ENCODE assay signal across 28 cellular contexts in the genomic region with DNA sequence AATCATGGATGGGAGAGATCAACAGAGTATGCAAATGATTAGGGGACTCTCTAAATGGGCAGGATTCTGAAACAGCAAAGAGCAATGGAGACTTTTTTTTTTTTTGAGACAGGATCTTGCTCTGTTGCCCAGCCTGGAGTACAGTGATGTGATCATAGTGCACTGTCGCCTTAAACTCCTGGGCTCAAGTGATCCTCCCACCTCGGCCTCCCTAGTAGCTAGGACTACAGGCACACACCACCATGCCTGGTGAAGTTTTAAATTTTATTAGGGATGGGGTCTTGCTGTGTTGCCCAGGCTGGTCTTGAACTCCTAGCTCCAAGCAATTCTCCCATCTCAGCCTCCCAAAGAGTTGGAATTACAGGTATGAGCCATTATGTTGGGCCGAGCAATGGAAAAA.
"Had no signal": no experiment of that assay in that cellular context is flagged by ENCODE, and none has a peak within 500 bp of the region (broad histone marks: within the 10 kb centered on the region; RNA-seq: fewer than 3 reads in every experiment).

No MANE protein-coding gene starts in this region.

- H3K4me1 Mint-ChIP-seq: stimulated activated effector memory CD8-positive, alpha-beta T cell treated with anti-CD3 and anti-CD28 coated beads, Interleukin-12 subunit alpha, Interleukin-12 subunit beta, amount 100 ng/mL, for 72 hours; stimulated activated memory B cell treated with anti-CD40 and anti-IgM and Interleukin-4, amounts not matched to agents 10 μg/mL and 1 μg/mL and 100 μg/mL, for 72 hours; stimulated activated naive CD8-positive, alpha-beta T cell treated with anti-CD3 and anti-CD28 coated beads, Interleukin-15, amount 100 ng/mL, for 72 hours had no signal

- H3K4me1 ChIP-seq: stomach, suprapubic skin, testis, tibial nerve, transverse colon, upper lobe of left lung, upper lobe of right lung, uterus, vagina had no signal

- ATAC-seq: stimulated activated effector memory CD8-positive, alpha-beta T cell treated with anti-CD3 and anti-CD28 coated beads, Interleukin-12 subunit alpha, Interleukin-12 subunit beta, amount 100 ng/mL, for 72 hours; stimulated activated memory B cell treated with anti-CD40 and anti-IgM and Interleukin-4, amounts not matched to agents 10 μg/mL and 1 μg/mL and 100 μg/mL, for 72 hours; stimulated activated naive B cell treated with anti-CD40 and anti-IgM and Interleukin-4, amounts not matched to agents 10 μg/mL and 1 μg/mL and 100 μg/mL, for 72 hours; stimulated activated naive CD8-positive, alpha-beta T cell treated with anti-CD3 and anti-CD28 coated beads, Interleukin-15, amount 100 ng/mL, for 72 hours; stimulated activated naive CD8-positive, alpha-beta T cell treated with anti-CD3 and anti-CD28 coated beads, Interleukin-15, Interleukin-2, amounts not matched to agents 100 U/mL and 50 U/mL, for 24 hours; upper lobe of right lung had no signal

- H3K27ac Mint-ChIP-seq: stimulated activated effector memory CD8-positive, alpha-beta T cell treated with anti-CD3 and anti-CD28 coated beads, Interleukin-12 subunit alpha, Interleukin-12 subunit beta, amount 100 ng/mL, for 72 hours; stimulated activated memory B cell treated with anti-CD40 and anti-IgM and Interleukin-4, amounts not matched to agents 10 μg/mL and 1 μg/mL and 100 μg/mL, for 72 hours; stimulated activated naive B cell treated with anti-CD40 and anti-IgM and Interleukin-4, amounts not matched to agents 10 μg/mL and 1 μg/mL and 100 μg/mL, for 72 hours; stimulated activated naive CD8-positive, alpha-beta T cell treated with anti-CD3 and anti-CD28 coated beads, Interleukin-15, amount 100 ng/mL, for 72 hours; stimulated activated naive CD8-positive, alpha-beta T cell treated with anti-CD3 and anti-CD28 coated beads, Interleukin-15, Interleukin-2, amounts not matched to agents 100 ng/mL and 50 ng/mL, for 24 hours; type B pancreatic cell had no signal

- H3K36me3 Mint-ChIP-seq: stimulated activated effector memory CD8-positive, alpha-beta T cell treated with anti-CD3 and anti-CD28 coated beads, Interleukin-12 subunit alpha, Interleukin-12 subunit beta, amount 100 ng/mL, for 72 hours; stimulated activated memory B cell treated with anti-CD40 and anti-IgM and Interleukin-4, amounts not matched to agents 10 μg/mL and 1 μg/mL and 100 μg/mL, for 72 hours; stimulated activated naive B cell treated with anti-CD40 and anti-IgM and Interleukin-4, amounts not matched to agents 10 μg/mL and 1 μg/mL and 100 μg/mL, for 72 hours; type B pancreatic cell had no signal

- H3K4me3 ChIP-seq: stomach, suprapubic skin, testis, thoracic aorta, thyroid gland, tibial artery, tibial nerve, transverse colon, upper lobe of left lung, upper lobe of right lung, uterus, vagina had no signal

- H3K9me3 ChIP-seq: stomach, suprapubic skin, testis, thoracic aorta, thyroid gland, tibial artery, tibial nerve, transverse colon, upper lobe of left lung, upper lobe of right lung, uterus, vagina had no signal

- H3K36me3 ChIP-seq: stomach, suprapubic skin, thoracic aorta, thyroid gland, tibial artery, tibial nerve, transverse colon, upper lobe of left lung, upper lobe of right lung, uterus, vagina had no signal

- H3K9me3 Mint-ChIP-seq: stimulated activated memory B cell treated with anti-CD40 and anti-IgM and Interleukin-4, amounts not matched to agents 10 μg/mL and 1 μg/mL and 100 μg/mL, for 72 hours; stimulated activated naive B cell treated with anti-CD40 and anti-IgM and Interleukin-4, amounts not matched to agents 10 μg/mL and 1 μg/mL and 100 μg/mL, for 72 hours; stimulated activated naive CD8-positive, alpha-beta T cell treated with anti-CD3 and anti-CD28 coated beads, Interleukin-15, amount 100 ng/mL, for 72 hours; stimulated activated naive CD8-positive, alpha-beta T cell treated with anti-CD3 and anti-CD28 coated beads, Interleukin-15, Interleukin-2, amounts not matched to agents 100 ng/mL and 50 ng/mL, for 24 hours; type B pancreatic cell had no signal

- H3K27ac ChIP-seq: stomach, suprapubic skin, testis, thoracic aorta, thyroid gland, tibial artery, tibial nerve, transverse colon, upper lobe of left lung, upper lobe of right lung, uterus, vagina had no signal

- H3K27me3 Mint-ChIP-seq: stimulated activated memory B cell treated with anti-CD40 and anti-IgM and Interleukin-4, amounts not matched to agents 10 μg/mL and 1 μg/mL and 100 μg/mL, for 72 hours; stimulated activated naive B cell treated with anti-CD40 and anti-IgM and Interleukin-4, amounts not matched to agents 10 μg/mL and 1 μg/mL and 100 μg/mL, for 72 hours; stimulated activated naive CD8-positive, alpha-beta T cell treated with anti-CD3 and anti-CD28 coated beads, Interleukin-15, amount 100 ng/mL, for 72 hours; stimulated activated naive CD8-positive, alpha-beta T cell treated with anti-CD3 and anti-CD28 coated beads, Interleukin-15, Interleukin-2, amounts not matched to agents 100 ng/mL and 50 ng/mL, for 24 hours had no signal

- H3K4me3 Mint-ChIP-seq: stimulated activated effector memory CD8-positive, alpha-beta T cell treated with anti-CD3 and anti-CD28 coated beads, Interleukin-12 subunit alpha, Interleukin-12 subunit beta, amount 100 ng/mL, for 72 hours; stimulated activated memory B cell treated with anti-CD40 and anti-IgM and Interleukin-4, amounts not matched to agents 10 μg/mL and 1 μg/mL and 100 μg/mL, for 72 hours; stimulated activated naive B cell treated with anti-CD40 and anti-IgM and Interleukin-4, amounts not matched to agents 10 μg/mL and 1 μg/mL and 100 μg/mL, for 72 hours; stimulated activated naive CD8-positive, alpha-beta T cell treated with anti-CD3 and anti-CD28 coated beads, Interleukin-15, amount 100 ng/mL, for 72 hours; stimulated activated naive CD8-positive, alpha-beta T cell treated with anti-CD3 and anti-CD28 coated beads, Interleukin-15, Interleukin-2, amounts not matched to agents 100 ng/mL and 50 ng/mL, for 24 hours; type B pancreatic cell had no signal

- DNase-seq: stimulated activated CD4-positive, alpha-beta T cell treated with anti-CD3 and anti-CD28 coated beads, Interleukin-2, amount 100 ng/mL, for 48 hours; stimulated activated CD4-positive, alpha-beta T cell treated with anti-CD3 and anti-CD28 coated beads, Interleukin-4, amount 100 ng/mL, for 1 hour; stimulated activated CD4-positive, alpha-beta T cell treated with anti-CD3 and anti-CD28 coated beads, Interleukin-4, amount 100 ng/mL, for 24 hours; stimulated activated CD4-positive, alpha-beta T cell treated with anti-CD3 and anti-CD28 coated beads, Interleukin-4, amount 100 ng/mL, for 4 hours; stimulated activated CD8-positive, alpha-beta memory T cell treated with anti-CD3 and anti-CD28 coated beads, Interleukin-4, amount 100 ng/mL, for 48 hours; stimulated activated naive B cell treated with anti-CD40 and anti-IgM and Interleukin-4, amounts not matched to agents 10 μg/mL and 1 μg/mL and 100 μg/mL, for 72 hours; stimulated activated naive CD4-positive, alpha-beta T cell; stimulated activated naive CD4-positive, alpha-beta T cell treated with Interleukin-2 at 50 U/mL for 16 hours; stimulated activated naive CD8-positive, alpha-beta T cell treated with anti-CD3 and anti-CD28 coated beads, Interleukin-15, amount 100 ng/mL, for 72 hours; stimulated activated naive CD8-positive, alpha-beta T cell treated with anti-CD3 and anti-CD28 coated beads, Interleukin-15, Interleukin-2, amounts not matched to agents 100 U/mL and 50 U/mL, for 24 hours; stomach; substantia nigra; testis; thyroid gland; tibial artery; transverse colon; trophoblast cell; upper lobe of left lung; upper lobe of right lung; uterus had no signal

- H3K27me3 ChIP-seq: testis, thyroid gland, tibial artery, tibial nerve, upper lobe of left lung, upper lobe of right lung, uterus, vagina had no signal
